1 cellular context compared by ENCODE assay signal in genomic region chr2:170932166-170932565, GRCh38.
TF ChIP-seq lines count a peak whose summit lies in the region.

No MANE protein-coding gene starts in this region.

TF ChIP-seq in WTC11, 78 proteins besides CTCF, POLR2A, EP300 and RAD21:
- no peak for TF ChIP-seq ZNF532 (CRISPR knock-in tag; IDR thresholded peaks at IDR 0.05; ENCODE audit: borderline replicate concordance)
- no peak for TF ChIP-seq JUN (CRISPR knock-in tag; IDR thresholded peaks at IDR 0.05)
- no peak for TF ChIP-seq ARID4B (CRISPR knock-in tag; IDR thresholded peaks at IDR 0.05; ENCODE audit: borderline replicate concordance)
- no peak for TF ChIP-seq FOXK1 (CRISPR knock-in tag; IDR thresholded peaks at IDR 0.05)
- no peak for TF ChIP-seq TCF7 (CRISPR knock-in tag; IDR thresholded peaks at IDR 0.05; ENCODE audit: low read depth)
TF ChIP-seq in WTC11: peak in this region for 0.
